Comparison of ENCODE assay signal across 1 cellular context in genomic region chr22:43342347-43343261, GRCh38.
TF ChIP-seq lines count a peak whose summit lies in the region.

No MANE protein-coding gene starts in this region.

TF ChIP-seq in A549, 52 proteins besides CTCF, POLR2A, EP300 and RAD21 (continued from another document):
- TF ChIP-seq RCOR1 (IDR thresholded peaks at IDR 0.05; ENCODE audit: low read depth, low read length), result no peak
- no peak for TF ChIP-seq SMC3 (IDR thresholded peaks at IDR 0.05)
- TF ChIP-seq HDAC2 (IDR thresholded peaks at IDR 0.05), result no peak
- no peak for TF ChIP-seq BHLHE40 (IDR thresholded peaks at IDR 0.05; ENCODE audit: low read depth, low read length)
- no peak for TF ChIP-seq EHMT2 (IDR thresholded peaks at IDR 0.05; ENCODE audit: low read depth)
- TF ChIP-seq CEBPB (IDR thresholded peaks at IDR 0.05), result no peak
- TF ChIP-seq HES2 (IDR thresholded peaks at IDR 0.05), result no peak
- TF ChIP-seq ZNF302 (CRISPR knock-in tag; IDR thresholded peaks at IDR 0.05), result no peak
- no peak for TF ChIP-seq HOXA7 (CRISPR knock-in tag; IDR thresholded peaks at IDR 0.05)
- TF ChIP-seq MAFK (IDR thresholded peaks at IDR 0.05; ENCODE audit: partially characterized antibody), result no peak
- TF ChIP-seq CBX8 (IDR thresholded peaks at IDR 0.05), result no peak
- no peak for TF ChIP-seq ELK1 (IDR thresholded peaks at IDR 0.05; ENCODE audit: low read depth, low read length)
- TF ChIP-seq KDM1A (IDR thresholded peaks at IDR 0.05; ENCODE audit: low read depth), result no peak
- TF ChIP-seq SREBF2 (IDR thresholded peaks at IDR 0.05), result no peak
- no peak for TF ChIP-seq EHF (CRISPR knock-in tag; IDR thresholded peaks at IDR 0.05)
